13 cellular contexts compared by ENCODE assay signal in genomic region chr18:59041819-59042476, GRCh38.
DNase-seq lines count a peak whose midpoint lies in the region; ATAC-seq and TF ChIP-seq lines count a peak whose summit lies in the region.
"Had no signal": no experiment of that assay in that cellular context is flagged by ENCODE, and none has a peak within 500 bp of the region (broad histone marks: within the 10 kb centered on the region; RNA-seq: fewer than 3 reads in every experiment).

No MANE protein-coding gene starts in this region.

- H3K27me3 Mint-ChIP-seq in activated CD8-positive, alpha-beta T cell treated with anti-CD3 and anti-CD28 coated beads, Interleukin-2, amount 10 ng/mL, durations not matched to agents 7 days and 5 days (ENCODE audit: low read depth), result peaks cover 3% of the 10 kb centered on the region

- H3K9me3 ChIP-seq in vagina, result no peaks in the 10 kb centered on the region
- H3K9me3 ChIP-seq: right lobe of liver had no signal

- TF ChIP-seq POLR2A in vagina (IDR thresholded peaks at IDR 0.05), result no peak

- no peak overlapping the region for H3K4me3 ChIP-seq in vagina
- H3K4me3 ChIP-seq: right lobe of liver had no signal

- H3K4me1 Mint-ChIP-seq in activated CD8-positive, alpha-beta T cell treated with anti-CD3 and anti-CD28 coated beads, Interleukin-2, amount 10 ng/mL, durations not matched to agents 7 days and 5 days (ENCODE audit: low read depth), result no peaks in the 10 kb centered on the region

- intact Hi-C loops in cardiac septum (cut with DNase I), result no loop called here
- intact Hi-C loops in Right ventricle myocardium superior (cut with DNase I), result no loop called here
- intact Hi-C loops in head of caudate nucleus (cut with DNase I), result no loop called here
- intact Hi-C loops in vagina (cut with DNase I), result loop anchor here (10.0 kb wide), 1 partner anchor 47 kb away; no protein-coding TSS in a partner anchor

- peaks cover 23% of the 10 kb centered on the region for H3K4me1 ChIP-seq in vagina
- H3K4me1 ChIP-seq: right lobe of liver had no signal

- H3K36me3 ChIP-seq in vagina, result no peaks in the 10 kb centered on the region
- H3K36me3 ChIP-seq: right lobe of liver had no signal

- no peak overlapping the region for H3K27ac Mint-ChIP-seq in activated CD8-positive, alpha-beta T cell treated with anti-CD3 and anti-CD28 coated beads, Interleukin-2, amount 10 ng/mL, durations not matched to agents 7 days and 5 days
- H3K27ac Mint-ChIP-seq: activated CD4-positive, alpha-beta memory T cell treated with anti-CD3 and anti-CD28 coated beads for 36 hours had no signal

- H3K27me3 ChIP-seq in vagina, result no peaks in the 10 kb centered on the region
- H3K27me3 ChIP-seq: right lobe of liver had no signal

- TF ChIP-seq CTCF in vagina (IDR thresholded peaks at IDR 0.05), result no peak

- H3K27ac ChIP-seq in vagina, result peak overlapping the region; percentile 6
- H3K27ac ChIP-seq: right lobe of liver had no signal

- no peak for ATAC-seq in Right ventricle myocardium superior (ENCODE audit: poor library complexity)
- no peak for ATAC-seq in activated CD8-positive, alpha-beta T cell treated with anti-CD3 and anti-CD28 coated beads, Interleukin-2, amount 10 ng/mL, durations not matched to agents 7 days and 5 days
- ATAC-seq in HG03039 (IDR thresholded peaks at IDR 0.05; ENCODE audit: unreplicated experiment), result no peak
- ATAC-seq: right lobe of liver had no signal

- no peaks in the 10 kb centered on the region for H3K9me3 Mint-ChIP-seq in activated CD8-positive, alpha-beta T cell treated with anti-CD3 and anti-CD28 coated beads, Interleukin-2, amount 10 ng/mL, durations not matched to agents 7 days and 5 days (ENCODE audit: insufficient read depth)

- CTCF ChIA-PET in activated CD8-positive, alpha-beta T cell treated with anti-CD3 and anti-CD28 coated beads, Interleukin-2, amount 10 ng/mL, durations not matched to agents 7 days and 5 days (lab: Charles Lee), result interaction anchor here (1.0 kb wide), 1 partner anchor 65 kb away, joined by 3 read pairs; no protein-coding TSS in a partner anchor

- H3K36me3 Mint-ChIP-seq in activated CD8-positive, alpha-beta T cell treated with anti-CD3 and anti-CD28 coated beads, Interleukin-2, amount 10 ng/mL, durations not matched to agents 7 days and 5 days (ENCODE audit: low read depth), result no peaks in the 10 kb centered on the region
- H3K36me3 Mint-ChIP-seq: activated CD4-positive, alpha-beta memory T cell treated with anti-CD3 and anti-CD28 coated beads for 36 hours had no signal

- peak; percentile 60 for DNase-seq in cardiac septum (ENCODE audit: low spot score)
- no peak for DNase-seq in Right ventricle myocardium superior
- DNase-seq in head of caudate nucleus, result peak in 41 of 42 donors; percentile 28 to 86 (median 60)
- DNase-seq in pons (ENCODE audit: low spot score), result peak; percentile 78
- peak in 1 of 2 donors; percentile 94 for DNase-seq in vagina (ENCODE audit: extremely low spot score in 2 of 2)
- DNase-seq in activated CD8-positive, alpha-beta T cell treated with anti-CD3 and anti-CD28 coated beads, Interleukin-2, amount 10 ng/mL, durations not matched to agents 7 days and 5 days, result no peak
- DNase-seq in iPS-NIHi7 (ENCODE audit: extremely low spot score), result no peak
- DNase-seq: activated CD4-positive, alpha-beta memory T cell treated with anti-CD3 and anti-CD28 coated beads for 36 hours; HCEC 1CT; NCI-H187 treated with DMSO at 0.1 percent for 48 hours; NCI-H69; right lobe of liver had no signal

- no peak overlapping the region for H3K4me3 Mint-ChIP-seq in activated CD8-positive, alpha-beta T cell treated with anti-CD3 and anti-CD28 coated beads, Interleukin-2, amount 10 ng/mL, durations not matched to agents 7 days and 5 days
- H3K4me3 Mint-ChIP-seq: activated CD4-positive, alpha-beta memory T cell treated with anti-CD3 and anti-CD28 coated beads for 36 hours had no signal

- POLR2A ChIA-PET in activated CD8-positive, alpha-beta T cell treated with anti-CD3 and anti-CD28 coated beads, Interleukin-2, amount 10 ng/mL, durations not matched to agents 7 days and 5 days (lab: Charles Lee), result no interaction called here

Comparison
In these comparisons a context has a peak if more than half of its experiments do, and no peak if none do; other contexts are left out.
1. DNase-seq: peak in cardiac septum (single experiment), head of caudate nucleus (41 of 42) and pons (single experiment); none in Right ventricle myocardium superior (single experiment), activated CD8-positive, alpha-beta T cell treated with anti-CD3 and anti-CD28 coated beads, Interleukin-2, amount 10 ng/mL, durations not matched to agents 7 days and 5 days (single experiment) and iPS-NIHi7 (single experiment).